1 cellular context compared by ENCODE assay signal in the genomic region with DNA sequence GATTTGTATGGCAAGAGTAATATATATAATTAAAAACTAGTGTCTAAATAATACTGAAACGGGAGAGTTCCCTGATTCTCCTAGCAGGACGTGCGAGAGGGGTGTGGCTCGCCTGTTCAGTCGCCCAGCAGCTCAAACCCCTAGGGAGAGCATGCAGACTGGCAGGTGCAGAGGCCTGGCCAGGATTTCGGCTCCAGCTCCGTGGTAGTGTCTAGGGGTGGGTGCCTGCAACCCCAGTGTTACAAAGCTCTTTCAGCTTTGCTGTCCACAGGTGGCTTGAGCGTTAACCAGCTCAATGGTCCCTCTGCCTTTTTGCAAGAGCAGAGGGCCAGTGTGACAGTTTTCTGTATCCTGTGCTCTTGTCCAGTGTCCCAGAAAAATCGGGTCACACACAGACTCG.
TF ChIP-seq lines count a peak whose summit lies in the region.

No MANE protein-coding gene starts in this region.

TF ChIP-seq in HepG2, 621 proteins besides CTCF, POLR2A, EP300 and RAD21 (continued from another document):
- TF ChIP-seq, protein P1, sequence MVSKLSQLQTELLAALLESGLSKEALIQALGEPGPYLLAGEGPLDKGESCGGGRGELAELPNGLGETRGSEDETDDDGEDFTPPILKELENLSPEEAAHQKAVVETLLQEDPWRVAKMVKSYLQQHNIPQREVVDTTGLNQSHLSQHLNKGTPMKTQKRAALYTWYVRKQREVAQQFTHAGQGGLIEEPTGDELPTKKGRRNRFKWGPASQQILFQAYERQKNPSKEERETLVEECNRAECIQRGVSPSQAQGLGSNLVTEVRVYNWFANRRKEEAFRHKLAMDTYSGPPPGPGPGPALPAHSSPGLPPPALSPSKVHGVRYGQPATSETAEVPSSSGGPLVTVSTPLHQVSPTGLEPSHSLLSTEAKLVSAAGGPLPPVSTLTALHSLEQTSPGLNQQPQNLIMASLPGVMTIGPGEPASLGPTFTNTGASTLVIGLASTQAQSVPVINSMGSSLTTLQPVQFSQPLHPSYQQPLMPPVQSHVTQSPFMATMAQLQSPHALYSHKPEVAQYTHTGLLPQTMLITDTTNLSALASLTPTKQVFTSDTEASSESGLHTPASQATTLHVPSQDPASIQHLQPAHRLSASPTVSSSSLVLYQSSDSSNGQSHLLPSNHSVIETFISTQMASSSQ (IDR thresholded peaks at IDR 0.05; ENCODE audit: low read depth), result no peak
- TF ChIP-seq, protein P1 (CRISPR knock-in tag; IDR thresholded peaks at IDR 0.05; ENCODE audit: borderline replicate concordance), result no peak
- TF ChIP-seq, protein P2, sequence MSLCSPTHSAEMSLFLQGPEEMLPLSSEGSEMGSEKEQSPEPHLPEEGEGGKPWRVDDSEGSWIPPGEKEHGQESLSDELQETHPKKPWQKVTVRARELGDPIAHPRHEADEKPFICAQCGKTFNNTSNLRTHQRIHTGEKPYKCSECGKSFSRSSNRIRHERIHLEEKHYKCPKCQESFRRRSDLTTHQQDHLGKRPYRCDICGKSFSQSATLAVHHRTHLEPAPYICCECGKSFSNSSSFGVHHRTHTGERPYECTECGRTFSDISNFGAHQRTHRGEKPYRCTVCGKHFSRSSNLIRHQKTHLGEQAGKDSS (CRISPR knock-in tag; IDR thresholded peaks at IDR 0.05; ENCODE audit: borderline replicate concordance, low read depth), result no peak
- TF ChIP-seq ZNF672 (CRISPR knock-in tag; IDR thresholded peaks at IDR 0.05) (no peak), EEA1 (CRISPR knock-in tag; IDR thresholded peaks at IDR 0.05; ENCODE audit: borderline replicate concordance) (no peak), FOXM1 (CRISPR knock-in tag; IDR thresholded peaks at IDR 0.05) (no peak), MED8 (CRISPR knock-in tag; IDR thresholded peaks at IDR 0.05; ENCODE audit: insufficient replicate concordance) (no peak), PHB2 (IDR thresholded peaks at IDR 0.05; ENCODE audit: partially characterized antibody) (no peak), ZNF670 (CRISPR knock-in tag; IDR thresholded peaks at IDR 0.05; ENCODE audit: borderline replicate concordance) (no peak)
- TF ChIP-seq, protein P3, sequence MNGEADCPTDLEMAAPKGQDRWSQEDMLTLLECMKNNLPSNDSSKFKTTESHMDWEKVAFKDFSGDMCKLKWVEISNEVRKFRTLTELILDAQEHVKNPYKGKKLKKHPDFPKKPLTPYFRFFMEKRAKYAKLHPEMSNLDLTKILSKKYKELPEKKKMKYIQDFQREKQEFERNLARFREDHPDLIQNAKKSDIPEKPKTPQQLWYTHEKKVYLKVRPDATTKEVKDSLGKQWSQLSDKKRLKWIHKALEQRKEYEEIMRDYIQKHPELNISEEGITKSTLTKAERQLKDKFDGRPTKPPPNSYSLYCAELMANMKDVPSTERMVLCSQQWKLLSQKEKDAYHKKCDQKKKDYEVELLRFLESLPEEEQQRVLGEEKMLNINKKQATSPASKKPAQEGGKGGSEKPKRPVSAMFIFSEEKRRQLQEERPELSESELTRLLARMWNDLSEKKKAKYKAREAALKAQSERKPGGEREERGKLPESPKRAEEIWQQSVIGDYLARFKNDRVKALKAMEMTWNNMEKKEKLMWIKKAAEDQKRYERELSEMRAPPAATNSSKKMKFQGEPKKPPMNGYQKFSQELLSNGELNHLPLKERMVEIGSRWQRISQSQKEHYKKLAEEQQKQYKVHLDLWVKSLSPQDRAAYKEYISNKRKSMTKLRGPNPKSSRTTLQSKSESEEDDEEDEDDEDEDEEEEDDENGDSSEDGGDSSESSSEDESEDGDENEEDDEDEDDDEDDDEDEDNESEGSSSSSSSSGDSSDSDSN (CRISPR knock-in tag; IDR thresholded peaks at IDR 0.05), result no peak
- TF ChIP-seq, protein P4, sequence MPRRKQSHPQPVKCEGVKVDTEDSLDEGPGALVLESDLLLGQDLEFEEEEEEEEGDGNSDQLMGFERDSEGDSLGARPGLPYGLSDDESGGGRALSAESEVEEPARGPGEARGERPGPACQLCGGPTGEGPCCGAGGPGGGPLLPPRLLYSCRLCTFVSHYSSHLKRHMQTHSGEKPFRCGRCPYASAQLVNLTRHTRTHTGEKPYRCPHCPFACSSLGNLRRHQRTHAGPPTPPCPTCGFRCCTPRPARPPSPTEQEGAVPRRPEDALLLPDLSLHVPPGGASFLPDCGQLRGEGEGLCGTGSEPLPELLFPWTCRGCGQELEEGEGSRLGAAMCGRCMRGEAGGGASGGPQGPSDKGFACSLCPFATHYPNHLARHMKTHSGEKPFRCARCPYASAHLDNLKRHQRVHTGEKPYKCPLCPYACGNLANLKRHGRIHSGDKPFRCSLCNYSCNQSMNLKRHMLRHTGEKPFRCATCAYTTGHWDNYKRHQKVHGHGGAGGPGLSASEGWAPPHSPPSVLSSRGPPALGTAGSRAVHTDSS (CRISPR knock-in tag; conservative IDR thresholded peaks at IDR 0.05), result no peak
- TF ChIP-seq, protein P5, sequence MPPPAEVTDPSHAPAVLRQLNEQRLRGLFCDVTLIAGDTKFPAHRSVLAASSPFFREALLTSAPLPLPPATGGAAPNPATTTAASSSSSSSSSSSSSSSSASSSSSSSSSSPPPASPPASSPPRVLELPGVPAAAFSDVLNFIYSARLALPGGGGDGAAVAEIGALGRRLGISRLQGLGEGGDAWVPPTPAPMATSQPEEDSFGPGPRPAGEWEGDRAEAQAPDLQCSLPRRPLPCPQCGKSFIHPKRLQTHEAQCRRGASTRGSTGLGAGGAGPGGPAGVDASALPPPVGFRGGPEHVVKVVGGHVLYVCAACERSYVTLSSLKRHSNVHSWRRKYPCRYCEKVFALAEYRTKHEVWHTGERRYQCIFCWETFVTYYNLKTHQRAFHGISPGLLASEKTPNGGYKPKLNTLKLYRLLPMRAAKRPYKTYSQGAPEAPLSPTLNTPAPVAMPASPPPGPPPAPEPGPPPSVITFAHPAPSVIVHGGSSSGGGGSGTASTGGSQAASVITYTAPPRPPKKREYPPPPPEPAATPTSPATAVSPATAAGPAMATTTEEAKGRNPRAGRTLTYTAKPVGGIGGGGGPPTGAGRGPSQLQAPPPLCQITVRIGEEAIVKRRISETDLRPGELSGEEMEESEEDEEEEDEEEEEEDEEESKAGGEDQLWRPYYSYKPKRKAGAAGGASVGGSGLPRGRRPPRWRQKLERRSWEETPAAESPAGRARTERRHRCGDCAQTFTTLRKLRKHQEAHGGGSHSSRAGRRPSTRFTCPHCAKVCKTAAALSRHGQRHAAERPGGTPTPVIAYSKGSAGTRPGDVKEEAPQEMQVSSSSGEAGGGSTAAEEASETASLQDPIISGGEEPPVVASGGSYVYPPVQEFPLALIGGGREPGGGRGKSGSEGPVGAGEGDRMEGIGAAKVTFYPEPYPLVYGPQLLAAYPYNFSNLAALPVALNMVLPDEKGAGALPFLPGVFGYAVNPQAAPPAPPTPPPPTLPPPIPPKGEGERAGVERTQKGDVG (CRISPR knock-in tag; IDR thresholded peaks at IDR 0.05; ENCODE audit: borderline replicate concordance), result no peak
- TF ChIP-seq, protein P6, sequence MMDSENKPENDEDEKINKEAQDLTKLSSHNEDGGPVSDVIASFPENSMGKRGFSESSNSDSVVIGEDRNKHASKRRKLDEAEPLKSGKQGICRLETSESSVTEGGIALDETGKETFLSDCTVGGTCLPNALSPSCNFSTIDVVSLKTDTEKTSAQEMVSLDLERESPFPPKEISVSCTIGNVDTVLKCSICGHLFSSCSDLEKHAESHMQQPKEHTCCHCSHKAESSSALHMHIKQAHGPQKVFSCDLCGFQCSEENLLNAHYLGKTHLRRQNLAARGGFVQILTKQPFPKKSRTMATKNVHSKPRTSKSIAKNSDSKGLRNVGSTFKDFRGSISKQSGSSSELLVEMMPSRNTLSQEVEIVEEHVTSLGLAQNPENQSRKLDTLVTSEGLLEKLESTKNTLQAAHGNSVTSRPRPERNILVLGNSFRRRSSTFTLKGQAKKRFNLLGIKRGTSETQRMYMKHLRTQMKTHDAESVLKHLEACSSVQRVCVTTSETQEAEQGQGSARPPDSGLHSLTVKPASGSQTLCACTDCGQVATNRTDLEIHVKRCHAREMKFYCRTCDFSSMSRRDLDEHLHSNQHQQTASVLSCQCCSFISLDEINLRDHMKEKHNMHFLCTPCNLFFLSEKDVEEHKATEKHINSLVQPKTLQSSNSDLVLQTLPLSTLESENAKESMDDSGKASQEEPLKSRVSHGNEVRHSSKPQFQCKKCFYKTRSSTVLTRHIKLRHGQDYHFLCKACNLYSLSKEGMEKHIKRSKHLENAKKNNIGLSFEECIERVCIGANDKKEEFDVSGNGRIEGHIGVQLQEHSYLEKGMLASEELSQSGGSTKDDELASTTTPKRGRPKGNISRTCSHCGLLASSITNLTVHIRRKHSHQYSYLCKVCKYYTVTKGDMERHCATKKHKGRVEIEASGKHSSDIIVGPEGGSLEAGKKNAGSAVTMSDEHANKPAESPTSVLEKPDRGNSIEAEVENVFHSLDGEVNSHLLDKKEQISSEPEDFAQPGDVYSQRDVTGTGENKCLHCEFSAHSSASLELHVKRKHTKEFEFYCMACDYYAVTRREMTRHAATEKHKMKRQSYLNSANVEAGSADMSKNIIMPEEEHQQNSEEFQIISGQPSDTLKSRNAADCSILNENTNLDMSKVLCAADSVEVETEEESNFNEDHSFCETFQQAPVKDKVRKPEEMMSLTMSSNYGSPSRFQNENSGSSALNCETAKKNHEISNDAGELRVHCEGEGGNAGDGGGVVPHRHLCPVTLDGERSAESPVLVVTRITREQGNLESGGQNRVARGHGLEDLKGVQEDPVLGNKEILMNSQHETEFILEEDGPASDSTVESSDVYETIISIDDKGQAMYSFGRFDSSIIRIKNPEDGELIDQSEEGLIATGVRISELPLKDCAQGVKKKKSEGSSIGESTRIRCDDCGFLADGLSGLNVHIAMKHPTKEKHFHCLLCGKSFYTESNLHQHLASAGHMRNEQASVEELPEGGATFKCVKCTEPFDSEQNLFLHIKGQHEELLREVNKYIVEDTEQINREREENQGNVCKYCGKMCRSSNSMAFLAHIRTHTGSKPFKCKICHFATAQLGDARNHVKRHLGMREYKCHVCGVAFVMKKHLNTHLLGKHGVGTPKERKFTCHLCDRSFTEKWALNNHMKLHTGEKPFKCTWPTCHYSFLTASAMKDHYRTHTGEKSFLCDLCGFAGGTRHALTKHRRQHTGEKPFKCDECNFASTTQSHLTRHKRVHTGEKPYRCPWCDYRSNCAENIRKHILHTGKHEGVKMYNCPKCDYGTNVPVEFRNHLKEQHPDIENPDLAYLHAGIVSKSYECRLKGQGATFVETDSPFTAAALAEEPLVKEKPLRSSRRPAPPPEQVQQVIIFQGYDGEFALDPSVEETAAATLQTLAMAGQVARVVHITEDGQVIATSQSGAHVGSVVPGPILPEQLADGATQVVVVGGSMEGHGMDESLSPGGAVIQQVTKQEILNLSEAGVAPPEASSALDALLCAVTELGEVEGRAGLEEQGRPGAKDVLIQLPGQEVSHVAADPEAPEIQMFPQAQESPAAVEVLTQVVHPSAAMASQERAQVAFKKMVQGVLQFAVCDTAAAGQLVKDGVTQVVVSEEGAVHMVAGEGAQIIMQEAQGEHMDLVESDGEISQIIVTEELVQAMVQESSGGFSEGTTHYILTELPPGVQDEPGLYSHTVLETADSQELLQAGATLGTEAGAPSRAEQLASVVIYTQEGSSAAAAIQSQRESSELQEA (CRISPR knock-in tag; IDR thresholded peaks at IDR 0.05; ENCODE audit: not compliant biosample characterization), result no peak
- TF ChIP-seq, protein P7, sequence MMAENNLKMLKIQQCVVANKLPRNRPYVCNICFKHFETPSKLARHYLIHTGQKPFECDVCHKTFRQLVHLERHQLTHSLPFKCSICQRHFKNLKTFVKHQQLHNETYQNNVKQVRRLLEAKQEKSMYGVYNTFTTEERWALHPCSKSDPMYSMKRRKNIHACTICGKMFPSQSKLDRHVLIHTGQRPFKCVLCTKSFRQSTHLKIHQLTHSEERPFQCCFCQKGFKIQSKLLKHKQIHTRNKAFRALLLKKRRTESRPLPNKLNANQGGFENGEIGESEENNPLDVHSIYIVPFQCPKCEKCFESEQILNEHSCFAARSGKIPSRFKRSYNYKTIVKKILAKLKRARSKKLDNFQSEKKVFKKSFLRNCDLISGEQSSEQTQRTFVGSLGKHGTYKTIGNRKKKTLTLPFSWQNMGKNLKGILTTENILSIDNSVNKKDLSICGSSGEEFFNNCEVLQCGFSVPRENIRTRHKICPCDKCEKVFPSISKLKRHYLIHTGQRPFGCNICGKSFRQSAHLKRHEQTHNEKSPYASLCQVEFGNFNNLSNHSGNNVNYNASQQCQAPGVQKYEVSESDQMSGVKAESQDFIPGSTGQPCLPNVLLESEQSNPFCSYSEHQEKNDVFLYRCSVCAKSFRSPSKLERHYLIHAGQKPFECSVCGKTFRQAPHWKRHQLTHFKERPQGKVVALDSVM (CRISPR knock-in tag; IDR thresholded peaks at IDR 0.05), result no peak
